1 cellular context compared by ENCODE assay signal in the genomic region with DNA sequence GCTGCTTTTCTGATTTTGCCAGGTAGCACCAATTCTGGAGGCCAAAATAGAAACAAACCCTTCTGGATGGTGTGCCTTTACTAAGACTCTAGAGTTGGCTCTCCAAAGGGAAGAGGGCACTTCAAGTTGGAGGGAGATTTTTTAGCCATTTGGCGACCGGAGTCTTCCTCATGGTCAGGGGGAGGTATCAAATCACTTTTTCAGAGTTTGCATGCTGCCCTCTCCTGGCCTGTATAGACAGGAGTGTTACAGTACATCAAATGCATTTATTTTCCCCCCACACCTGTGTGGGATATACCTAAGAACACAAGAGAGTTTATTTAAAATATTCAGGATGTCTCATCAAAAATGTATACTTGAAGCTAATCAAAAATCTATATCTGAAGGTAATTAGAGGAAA.
TF ChIP-seq lines count a peak whose summit lies in the region.

No MANE protein-coding gene starts in this region.

TF ChIP-seq in K562, 482 proteins besides CTCF, POLR2A, EP300 and RAD21 (continued from another document):
- TF ChIP-seq, protein P1, sequence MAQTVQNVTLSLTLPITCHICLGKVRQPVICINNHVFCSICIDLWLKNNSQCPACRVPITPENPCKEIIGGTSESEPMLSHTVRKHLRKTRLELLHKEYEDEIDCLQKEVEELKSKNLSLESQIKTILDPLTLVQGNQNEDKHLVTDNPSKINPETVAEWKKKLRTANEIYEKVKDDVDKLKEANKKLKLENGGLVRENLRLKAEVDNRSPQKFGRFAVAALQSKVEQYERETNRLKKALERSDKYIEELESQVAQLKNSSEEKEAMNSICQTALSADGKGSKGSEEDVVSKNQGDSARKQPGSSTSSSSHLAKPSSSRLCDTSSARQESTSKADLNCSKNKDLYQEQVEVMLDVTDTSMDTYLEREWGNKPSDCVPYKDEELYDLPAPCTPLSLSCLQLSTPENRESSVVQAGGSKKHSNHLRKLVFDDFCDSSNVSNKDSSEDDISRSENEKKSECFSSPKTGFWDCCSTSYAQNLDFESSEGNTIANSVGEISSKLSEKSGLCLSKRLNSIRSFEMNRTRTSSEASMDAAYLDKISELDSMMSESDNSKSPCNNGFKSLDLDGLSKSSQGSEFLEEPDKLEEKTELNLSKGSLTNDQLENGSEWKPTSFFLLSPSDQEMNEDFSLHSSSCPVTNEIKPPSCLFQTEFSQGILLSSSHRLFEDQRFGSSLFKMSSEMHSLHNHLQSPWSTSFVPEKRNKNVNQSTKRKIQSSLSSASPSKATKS (CRISPR knock-in tag; IDR thresholded peaks at IDR 0.05) = no peak
- TF ChIP-seq MAFG (tag; conservative IDR thresholded peaks at IDR 0.05) (no peak), SNIP1 (IDR thresholded peaks at IDR 0.05; ENCODE audit: low read depth) (no peak), JUNB (CRISPR knock-in tag; conservative IDR thresholded peaks at IDR 0.05) (no peak), PHTF2 (CRISPR knock-in tag; IDR thresholded peaks at IDR 0.05) (no peak), ZNF75A (CRISPR knock-in tag; IDR thresholded peaks at IDR 0.05) (no peak)
